Comparison of ENCODE assay signal across 31 cellular contexts in genomic region chr18:40904295-40904694, GRCh38.
DNase-seq lines count a peak whose midpoint lies in the region; ATAC-seq and TF ChIP-seq lines count a peak whose summit lies in the region.
"Had no signal": no experiment of that assay in that cellular context is flagged by ENCODE, and none has a peak within 500 bp of the region (broad histone marks: within the 10 kb centered on the region; RNA-seq: fewer than 3 reads in every experiment).

No MANE protein-coding gene starts in this region.

- no peak for ATAC-seq in HG02870 (IDR thresholded peaks at IDR 0.05; ENCODE audit: unreplicated experiment)
- ATAC-seq: activated CD8-positive, alpha-beta memory T cell treated with anti-CD3 and anti-CD28 coated beads, Interleukin-2, amount 10 ng/mL, durations not matched to agents 7 days and 5 days; activated naive CD8-positive, alpha-beta T cell treated with anti-CD3 and anti-CD28 coated beads, Interleukin-2, amount 50 U/mL, for 24 hours; heart left ventricle; sciatic nerve had no signal

- no peaks in the 10 kb centered on the region for H3K4me1 ChIP-seq in right atrium auricular region
- H3K4me1 ChIP-seq: BLaER1 treated with 17β-estradiol and CSF1 and Interleukin-3, amounts not matched to agents 10 nM and 100 nM; esophagus squamous epithelium; heart left ventricle; stomach; thyroid gland; vagina had no signal

- H3K27me3 ChIP-seq in right atrium auricular region = no peaks in the 10 kb centered on the region
- H3K27me3 ChIP-seq: BLaER1 treated with 17β-estradiol and CSF1 and Interleukin-3, amounts not matched to agents 10 nM and 100 nM; esophagus squamous epithelium; heart left ventricle; stomach; thyroid gland; vagina had no signal

- peak; percentile 32 for DNase-seq in G401 (ENCODE audit: low spot score)
- DNase-seq in NCI-H69 (lab: John Stamatoyannopoulos, UW) = peak; percentile 40
- peak; percentile 60 for DNase-seq in astrocyte of the hippocampus (ENCODE audit: low read depth, low spot score)
- DNase-seq in pons (ENCODE audit: low spot score) = peak; percentile 26
- no peak for DNase-seq in activated gamma-delta T cell treated with Interleukin-2 at 50 U/mL for 16 hours
- no peak for DNase-seq in right atrium auricular region (ENCODE audit: low spot score)
- DNase-seq: activated CD4-positive, alpha-beta T cell treated with anti-CD3 and anti-CD28 coated beads, Interleukin-2, amount 50 U/mL, for 4 hours; activated CD8-positive, alpha-beta memory T cell treated with anti-CD3 and anti-CD28 coated beads, Interleukin-2, amount 10 ng/mL, durations not matched to agents 7 days and 5 days; activated naive CD4-positive, alpha-beta T cell; activated naive CD8-positive, alpha-beta T cell treated with anti-CD3 and anti-CD28 coated beads, Interleukin-2, amount 50 U/mL, for 24 hours; activated T-cell treated with anti-CD3 and anti-CD28 coated beads, Interleukin-2, amount 50 U/mL, for 48 hours; cerebellar nuclear complex; dermis blood vessel endothelial cell; esophagus squamous epithelium; foreskin melanocyte; GDM1; GOT3; heart left ventricle; KBM-7; kidney; MM.1S; NCI-H1417; NCI-H82; RPMI8226; stimulated activated CD4-positive, alpha-beta T cell treated with anti-CD3 and anti-CD28 coated beads, Interleukin-4, amount 100 ng/mL, for 1 hour; stomach; thyroid gland had no signal

- no peaks in the 10 kb centered on the region for H3K36me3 ChIP-seq in right atrium auricular region
- H3K36me3 ChIP-seq: BLaER1 treated with 17β-estradiol and CSF1 and Interleukin-3, amounts not matched to agents 10 nM and 100 nM; esophagus squamous epithelium; heart left ventricle; stomach; thyroid gland; vagina had no signal

- H3K27ac ChIP-seq in right atrium auricular region = no peak overlapping the region
- H3K27ac ChIP-seq: BLaER1 treated with 17β-estradiol and CSF1 and Interleukin-3, amounts not matched to agents 10 nM and 100 nM; esophagus squamous epithelium; heart left ventricle; stomach; thyroid gland; vagina had no signal

- TF ChIP-seq CTCF in right atrium auricular region (IDR thresholded peaks at IDR 0.05) = no peak

- no peaks in the 10 kb centered on the region for H3K9me3 ChIP-seq in right atrium auricular region
- H3K9me3 ChIP-seq: BLaER1 treated with 17β-estradiol and CSF1 and Interleukin-3, amounts not matched to agents 10 nM and 100 nM; esophagus squamous epithelium; heart left ventricle; stomach; thyroid gland; vagina had no signal

- H3K4me3 ChIP-seq in right atrium auricular region = no peak overlapping the region
- H3K4me3 ChIP-seq: BLaER1 treated with 17β-estradiol and CSF1 and Interleukin-3, amounts not matched to agents 10 nM and 100 nM; esophagus squamous epithelium; heart left ventricle; stomach; thyroid gland; vagina had no signal

- in situ Hi-C loops in G401 (cut with HindIII; ENCODE audit: low sequenced_read_pairs) = no loop called here

Comparison
In these comparisons a context has a peak if more than half of its experiments do, and no peak if none do; other contexts are left out.
1. DNase-seq: peak in G401 (single experiment), NCI-H69 (single experiment), astrocyte of the hippocampus (single experiment) and pons (single experiment); none in activated gamma-delta T cell treated with Interleukin-2 at 50 U/mL for 16 hours (single experiment) and right atrium auricular region (single experiment).